In genomic region chr1:23369335-23370013, GRCh38 we compare ENCODE assay signal across 1 cellular context.
TF ChIP-seq lines count a peak whose summit lies in the region.

TSS of gene ZNF436 (minus strand) at chr1:23369836. CDS start at chr1:23368005, 1,831 bp downstream.

TF ChIP-seq in HEK293, 187 proteins besides CTCF, POLR2A, EP300 and RAD21 (continued from another document):
- TF ChIP-seq TSHZ1 (tag by site-specific recombination; IDR thresholded peaks at IDR 0.05; ENCODE audit: borderline replicate concordance) (no peak), GFI1B (tag by site-specific recombination; IDR thresholded peaks at IDR 0.05) (no peak), ZFP3 (tag by site-specific recombination; IDR thresholded peaks at IDR 0.05; ENCODE audit: low read depth) (no peak), ZNF571 (tag by site-specific recombination; IDR thresholded peaks at IDR 0.05) (no peak), ZNF2 (tag by site-specific recombination; IDR thresholded peaks at IDR 0.05) (peak; percentile 60; the same call in 1 of the 2 replicates), ZNF10 (tag by site-specific recombination; IDR thresholded peaks at IDR 0.05) (0 out of 2 replicates have a peak, but pooled peaks have one; percentile 70), IKZF3 (tag by site-specific recombination; IDR thresholded peaks at IDR 0.05) (peak; percentile 89), ZNF600 (tag by site-specific recombination; IDR thresholded peaks at IDR 0.05) (peak; percentile 46; the same call in 1 of the 2 replicates), ZNF660 (tag by site-specific recombination; IDR thresholded peaks at IDR 0.05) (peak; percentile 67), ZNF558 (tag by site-specific recombination; IDR thresholded peaks at IDR 0.05) (no peak), ZBTB17 (tag by site-specific recombination; IDR thresholded peaks at IDR 0.05) (peak; percentile 98), ZNF354C (tag by site-specific recombination; IDR thresholded peaks at IDR 0.05; ENCODE audit: borderline replicate concordance, low read depth) (no peak), ZNF24 (tag by site-specific recombination; IDR thresholded peaks at IDR 0.05) (no peak), ZNF18 (tag by site-specific recombination; IDR thresholded peaks at IDR 0.05) (no peak), KLF17 (tag by site-specific recombination; IDR thresholded peaks at IDR 0.05) (0 out of 2 replicates have a peak, but pooled peaks have one; percentile 2), SP7 (tag by site-specific recombination; IDR thresholded peaks at IDR 0.05) (peak; percentile 29; the same call in 1 of the 2 replicates), PRDM10 (tag by site-specific recombination; IDR thresholded peaks at IDR 0.05) (peak; percentile 78), PBX3 (CRISPR knock-in tag; IDR thresholded peaks at IDR 0.05) (no peak), ZNF561 (tag by site-specific recombination; IDR thresholded peaks at IDR 0.05; ENCODE audit: borderline replicate concordance) (peak; percentile 68; the same call in 1 of the 2 replicates), ZNF426 (tag by site-specific recombination; IDR thresholded peaks at IDR 0.05) (no peak), MZF1 (tag by site-specific recombination; IDR thresholded peaks at IDR 0.05; ENCODE audit: borderline replicate concordance) (peak; percentile 89), ZBTB48 (tag by site-specific recombination; IDR thresholded peaks at IDR 0.05) (peak; percentile 87), EGR2 (tag by site-specific recombination; IDR thresholded peaks at IDR 0.05; ENCODE audit: low read depth) (peak; percentile 16; the same call in 1 of the 2 replicates), ZNF501 (tag by site-specific recombination; IDR thresholded peaks at IDR 0.05) (0 out of 2 replicates have a peak, but pooled peaks have one; percentile 34), ZNF132 (tag by site-specific recombination; IDR thresholded peaks at IDR 0.05; ENCODE audit: borderline replicate concordance) (no peak), KLF7 (tag by site-specific recombination; IDR thresholded peaks at IDR 0.05; ENCODE audit: borderline replicate concordance) (no peak)
TF ChIP-seq in HEK293: peak in this region for 23.
